ENCODE assay signal across 1 cellular context in the genomic region with DNA sequence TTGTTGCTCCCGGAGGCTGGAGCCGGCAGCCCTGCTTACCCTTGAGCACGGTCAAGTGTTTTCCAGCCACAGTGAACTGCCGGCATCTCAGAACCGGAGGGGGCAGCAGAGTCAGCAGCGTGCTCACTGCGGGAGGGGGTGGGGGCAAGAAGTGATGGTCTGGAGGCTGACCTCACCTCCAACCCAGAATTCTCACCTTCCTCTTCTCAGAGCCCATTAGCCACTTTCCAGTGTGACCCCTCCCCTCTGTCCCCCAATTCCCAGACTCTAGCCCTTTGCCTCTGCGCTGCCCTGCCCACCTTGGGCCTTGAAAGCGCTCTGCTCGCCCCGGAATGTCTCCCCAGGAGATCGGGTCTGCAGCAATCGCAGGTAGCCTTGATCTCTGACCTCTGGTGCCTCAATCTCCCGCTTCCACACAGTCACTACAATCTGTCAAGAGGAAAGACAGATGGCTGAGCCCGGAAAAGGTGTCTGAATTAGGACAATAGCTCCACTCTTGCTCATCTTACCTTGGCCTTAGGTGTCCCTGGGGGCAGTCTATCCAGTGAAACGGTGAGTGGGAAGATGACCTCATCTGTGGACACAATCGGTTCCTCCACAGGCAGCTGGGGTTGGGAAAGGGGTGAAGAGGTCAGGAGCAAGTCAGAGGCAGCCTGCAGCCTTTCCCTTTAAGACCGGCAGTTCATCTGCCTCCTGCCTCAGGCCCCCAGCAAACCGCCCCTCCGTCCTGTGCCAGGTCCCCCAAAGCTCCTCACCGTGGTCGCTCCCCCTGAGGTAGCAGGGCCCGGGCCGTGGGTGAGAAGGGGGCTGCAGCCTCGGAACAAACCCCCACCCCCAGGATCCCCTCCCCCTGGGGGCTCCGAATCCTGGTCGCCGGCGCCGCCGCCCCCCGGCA.
A peak's percentile ranks its signal among the peaks of the same experiment; 100 is the strongest.
TF ChIP-seq lines count a peak whose summit lies in the region.

No MANE protein-coding gene starts in this region.

TF ChIP-seq in HepG2, 621 proteins besides CTCF, POLR2A, EP300 and RAD21 (continued from another document and continues in another):
- TF ChIP-seq, protein P1, sequence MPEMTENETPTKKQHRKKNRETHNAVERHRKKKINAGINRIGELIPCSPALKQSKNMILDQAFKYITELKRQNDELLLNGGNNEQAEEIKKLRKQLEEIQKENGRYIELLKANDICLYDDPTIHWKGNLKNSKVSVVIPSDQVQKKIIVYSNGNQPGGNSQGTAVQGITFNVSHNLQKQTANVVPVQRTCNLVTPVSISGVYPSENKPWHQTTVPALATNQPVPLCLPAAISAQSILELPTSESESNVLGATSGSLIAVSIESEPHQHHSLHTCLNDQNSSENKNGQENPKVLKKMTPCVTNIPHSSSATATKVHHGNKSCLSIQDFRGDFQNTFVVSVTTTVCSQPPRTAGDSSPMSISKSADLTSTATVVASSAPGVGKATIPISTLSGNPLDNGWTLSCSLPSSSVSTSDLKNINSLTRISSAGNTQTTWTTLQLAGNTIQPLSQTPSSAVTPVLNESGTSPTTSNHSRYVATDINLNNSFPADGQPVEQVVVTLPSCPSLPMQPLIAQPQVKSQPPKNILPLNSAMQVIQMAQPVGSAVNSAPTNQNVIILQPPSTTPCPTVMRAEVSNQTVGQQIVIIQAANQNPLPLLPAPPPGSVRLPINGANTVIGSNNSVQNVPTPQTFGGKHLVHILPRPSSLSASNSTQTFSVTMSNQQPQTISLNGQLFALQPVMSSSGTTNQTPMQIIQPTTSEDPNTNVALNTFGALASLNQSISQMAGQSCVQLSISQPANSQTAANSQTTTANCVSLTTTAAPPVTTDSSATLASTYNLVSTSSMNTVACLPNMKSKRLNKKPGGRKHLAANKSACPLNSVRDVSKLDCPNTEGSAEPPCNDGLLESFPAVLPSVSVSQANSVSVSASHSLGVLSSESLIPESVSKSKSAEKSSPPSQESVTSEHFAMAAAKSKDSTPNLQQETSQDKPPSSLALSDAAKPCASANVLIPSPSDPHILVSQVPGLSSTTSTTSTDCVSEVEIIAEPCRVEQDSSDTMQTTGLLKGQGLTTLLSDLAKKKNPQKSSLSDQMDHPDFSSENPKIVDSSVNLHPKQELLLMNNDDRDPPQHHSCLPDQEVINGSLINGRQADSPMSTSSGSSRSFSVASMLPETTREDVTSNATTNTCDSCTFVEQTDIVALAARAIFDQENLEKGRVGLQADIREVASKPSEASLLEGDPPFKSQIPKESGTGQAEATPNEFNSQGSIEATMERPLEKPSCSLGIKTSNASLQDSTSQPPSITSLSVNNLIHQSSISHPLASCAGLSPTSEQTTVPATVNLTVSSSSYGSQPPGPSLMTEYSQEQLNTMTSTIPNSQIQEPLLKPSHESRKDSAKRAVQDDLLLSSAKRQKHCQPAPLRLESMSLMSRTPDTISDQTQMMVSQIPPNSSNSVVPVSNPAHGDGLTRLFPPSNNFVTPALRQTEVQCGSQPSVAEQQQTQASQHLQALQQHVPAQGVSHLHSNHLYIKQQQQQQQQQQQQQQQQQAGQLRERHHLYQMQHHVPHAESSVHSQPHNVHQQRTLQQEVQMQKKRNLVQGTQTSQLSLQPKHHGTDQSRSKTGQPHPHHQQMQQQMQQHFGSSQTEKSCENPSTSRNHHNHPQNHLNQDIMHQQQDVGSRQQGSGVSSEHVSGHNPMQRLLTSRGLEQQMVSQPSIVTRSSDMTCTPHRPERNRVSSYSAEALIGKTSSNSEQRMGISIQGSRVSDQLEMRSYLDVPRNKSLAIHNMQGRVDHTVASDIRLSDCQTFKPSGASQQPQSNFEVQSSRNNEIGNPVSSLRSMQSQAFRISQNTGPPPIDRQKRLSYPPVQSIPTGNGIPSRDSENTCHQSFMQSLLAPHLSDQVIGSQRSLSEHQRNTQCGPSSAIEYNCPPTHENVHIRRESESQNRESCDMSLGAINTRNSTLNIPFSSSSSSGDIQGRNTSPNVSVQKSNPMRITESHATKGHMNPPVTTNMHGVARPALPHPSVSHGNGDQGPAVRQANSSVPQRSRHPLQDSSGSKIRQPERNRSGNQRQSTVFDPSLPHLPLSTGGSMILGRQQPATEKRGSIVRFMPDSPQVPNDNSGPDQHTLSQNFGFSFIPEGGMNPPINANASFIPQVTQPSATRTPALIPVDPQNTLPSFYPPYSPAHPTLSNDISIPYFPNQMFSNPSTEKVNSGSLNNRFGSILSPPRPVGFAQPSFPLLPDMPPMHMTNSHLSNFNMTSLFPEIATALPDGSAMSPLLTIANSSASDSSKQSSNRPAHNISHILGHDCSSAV (CRISPR knock-in tag; IDR thresholded peaks at IDR 0.05; ENCODE audit: borderline replicate concordance), result no peak
- TF ChIP-seq HOXD1 (CRISPR knock-in tag; IDR thresholded peaks at IDR 0.05), result 0 out of 2 replicates have a peak, but pooled peaks have one; percentile 38
- TF ChIP-seq, protein P2, sequence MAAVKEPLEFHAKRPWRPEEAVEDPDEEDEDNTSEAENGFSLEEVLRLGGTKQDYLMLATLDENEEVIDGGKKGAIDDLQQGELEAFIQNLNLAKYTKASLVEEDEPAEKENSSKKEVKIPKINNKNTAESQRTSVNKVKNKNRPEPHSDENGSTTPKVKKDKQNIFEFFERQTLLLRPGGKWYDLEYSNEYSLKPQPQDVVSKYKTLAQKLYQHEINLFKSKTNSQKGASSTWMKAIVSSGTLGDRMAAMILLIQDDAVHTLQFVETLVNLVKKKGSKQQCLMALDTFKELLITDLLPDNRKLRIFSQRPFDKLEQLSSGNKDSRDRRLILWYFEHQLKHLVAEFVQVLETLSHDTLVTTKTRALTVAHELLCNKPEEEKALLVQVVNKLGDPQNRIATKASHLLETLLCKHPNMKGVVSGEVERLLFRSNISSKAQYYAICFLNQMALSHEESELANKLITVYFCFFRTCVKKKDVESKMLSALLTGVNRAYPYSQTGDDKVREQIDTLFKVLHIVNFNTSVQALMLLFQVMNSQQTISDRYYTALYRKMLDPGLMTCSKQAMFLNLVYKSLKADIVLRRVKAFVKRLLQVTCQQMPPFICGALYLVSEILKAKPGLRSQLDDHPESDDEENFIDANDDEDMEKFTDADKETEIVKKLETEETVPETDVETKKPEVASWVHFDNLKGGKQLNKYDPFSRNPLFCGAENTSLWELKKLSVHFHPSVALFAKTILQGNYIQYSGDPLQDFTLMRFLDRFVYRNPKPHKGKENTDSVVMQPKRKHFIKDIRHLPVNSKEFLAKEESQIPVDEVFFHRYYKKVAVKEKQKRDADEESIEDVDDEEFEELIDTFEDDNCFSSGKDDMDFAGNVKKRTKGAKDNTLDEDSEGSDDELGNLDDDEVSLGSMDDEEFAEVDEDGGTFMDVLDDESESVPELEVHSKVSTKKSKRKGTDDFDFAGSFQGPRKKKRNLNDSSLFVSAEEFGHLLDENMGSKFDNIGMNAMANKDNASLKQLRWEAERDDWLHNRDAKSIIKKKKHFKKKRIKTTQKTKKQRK (IDR thresholded peaks at IDR 0.05; ENCODE audit: low read length), result no peak
- TF ChIP-seq IRF2 (CRISPR knock-in tag; IDR thresholded peaks at IDR 0.05), result no peak
- TF ChIP-seq FUBP1 (CRISPR knock-in tag; IDR thresholded peaks at IDR 0.05; ENCODE audit: borderline replicate concordance), result no peak
- no peak for TF ChIP-seq ZSCAN31 (CRISPR knock-in tag; IDR thresholded peaks at IDR 0.05; ENCODE audit: low read depth)
- no peak for TF ChIP-seq ZBTB44 (CRISPR knock-in tag; IDR thresholded peaks at IDR 0.05)
- TF ChIP-seq FOXO1 (CRISPR knock-in tag; IDR thresholded peaks at IDR 0.05), result no peak
- TF ChIP-seq HOMEZ (CRISPR knock-in tag; IDR thresholded peaks at IDR 0.05; ENCODE audit: low read depth), result 0 out of 2 replicates have a peak, but pooled peaks have one; percentile 48
- peak; percentile 43; the same call in 1 of the 2 replicates for TF ChIP-seq HDAC2 (CRISPR knock-in tag; IDR thresholded peaks at IDR 0.05)
- TF ChIP-seq TIGD3 (CRISPR knock-in tag; IDR thresholded peaks at IDR 0.05; ENCODE audit: borderline replicate concordance), result no peak
- TF ChIP-seq MEIS1 (CRISPR knock-in tag; IDR thresholded peaks at IDR 0.05; ENCODE audit: borderline replicate concordance), result peak; percentile 38; the same call in 1 of the 2 replicates
- no peak for TF ChIP-seq BRD4 (CRISPR knock-in tag; IDR thresholded peaks at IDR 0.05)
- TF ChIP-seq ZNF746 (CRISPR knock-in tag; IDR thresholded peaks at IDR 0.05), result no peak
- no peak for TF ChIP-seq KLF9 (CRISPR knock-in tag; IDR thresholded peaks at IDR 0.05; ENCODE audit: low read depth)
- no peak for TF ChIP-seq FOXC1 (CRISPR knock-in tag; IDR thresholded peaks at IDR 0.05; ENCODE audit: borderline replicate concordance)
- TF ChIP-seq KDM6A (CRISPR knock-in tag; IDR thresholded peaks at IDR 0.05; ENCODE audit: low read depth), result peak; percentile 43; the same call in 1 of the 2 replicates
- TF ChIP-seq, protein P3, sequence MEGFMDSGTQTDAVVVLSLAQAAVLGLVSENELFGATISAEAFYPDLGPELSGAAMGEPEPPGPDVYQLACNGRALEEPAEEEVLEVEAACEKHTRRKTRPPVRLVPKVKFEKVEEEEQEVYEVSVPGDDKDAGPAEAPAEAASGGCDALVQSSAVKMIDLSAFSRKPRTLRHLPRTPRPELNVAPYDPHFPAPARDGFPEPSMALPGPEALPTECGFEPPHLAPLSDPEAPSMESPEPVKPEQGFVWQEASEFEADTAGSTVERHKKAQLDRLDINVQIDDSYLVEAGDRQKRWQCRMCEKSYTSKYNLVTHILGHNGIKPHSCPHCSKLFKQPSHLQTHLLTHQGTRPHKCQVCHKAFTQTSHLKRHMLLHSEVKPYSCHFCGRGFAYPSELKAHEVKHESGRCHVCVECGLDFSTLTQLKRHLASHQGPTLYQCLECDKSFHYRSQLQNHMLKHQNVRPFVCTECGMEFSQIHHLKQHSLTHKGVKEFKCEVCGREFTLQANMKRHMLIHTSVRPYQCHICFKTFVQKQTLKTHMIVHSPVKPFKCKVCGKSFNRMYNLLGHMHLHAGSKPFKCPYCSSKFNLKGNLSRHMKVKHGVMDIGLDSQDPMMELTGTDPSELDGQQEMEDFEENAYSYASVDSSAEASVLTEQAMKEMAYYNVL (CRISPR knock-in tag; IDR thresholded peaks at IDR 0.05; ENCODE audit: borderline replicate concordance), result no peak
- TF ChIP-seq, protein P4, sequence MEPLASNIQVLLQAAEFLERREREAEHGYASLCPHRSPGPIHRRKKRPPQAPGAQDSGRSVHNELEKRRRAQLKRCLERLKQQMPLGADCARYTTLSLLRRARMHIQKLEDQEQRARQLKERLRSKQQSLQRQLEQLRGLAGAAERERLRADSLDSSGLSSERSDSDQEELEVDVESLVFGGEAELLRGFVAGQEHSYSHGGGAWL (CRISPR knock-in tag; IDR thresholded peaks at IDR 0.05), result 0 out of 2 replicates have a peak, but pooled peaks have one; percentile 7
- no peak for TF ChIP-seq ZNF44 (CRISPR knock-in tag; IDR thresholded peaks at IDR 0.05)
- TF ChIP-seq ZNF280B (CRISPR knock-in tag; IDR thresholded peaks at IDR 0.05; ENCODE audit: borderline replicate concordance), result no peak
